8 cellular contexts compared by ENCODE assay signal in genomic region chr21:43938751-43939442, GRCh38.
DNase-seq lines count a peak whose midpoint lies in the region; ATAC-seq and TF ChIP-seq lines count a peak whose summit lies in the region.

No MANE protein-coding gene starts in this region.

- H3K27ac Mint-ChIP-seq in T-cell, result peak overlapping the region; percentile 76 to 85

- TF ChIP-seq CTCF in DND-41 (IDR thresholded peaks at IDR 0.05; ENCODE audit: borderline replicate concordance, extremely low read depth, low read length, poor library complexity, severe bottlenecking) (peak; percentile 63), hepatocyte (IDR thresholded peaks at IDR 0.05; ENCODE audit: poor library complexity) (peak; percentile 90)

- H3K4me3 ChIP-seq in DND-41 (ENCODE audit: low read depth in 1 of 2, low read length in 2 of 2) (no peak overlapping the region), HUES6 (ENCODE audit: low read depth, low read length) (peak overlapping the region; percentile 38), hepatocyte (no peak overlapping the region), skeletal muscle cell (ENCODE audit: low read depth, low read length) (peak overlapping the region; percentile 27)

- H3K4me2 ChIP-seq in DND-41 (ENCODE audit: insufficient read depth, low read length) (no peak overlapping the region), hepatocyte (peak overlapping the region; percentile 80)

- peaks cover 7% of the 10 kb centered on the region for H3K36me3 Mint-ChIP-seq in T-cell

- H3K79me2 ChIP-seq in DND-41 (ENCODE audit: insufficient read depth, low read length) (peaks cover 93% of the 10 kb centered on the region), hepatocyte (peaks cover 32% of the 10 kb centered on the region)

- no peaks in the 10 kb centered on the region for H3K4me1 ChIP-seq in DND-41 (ENCODE audit: insufficient read depth, low read length)
- peaks cover 5% of the 10 kb centered on the region; the same call in 1 of the 2 replicates for H3K4me1 ChIP-seq in HUES6 (ENCODE audit: control insufficient read depth, insufficient read depth, low read length)
- H3K4me1 ChIP-seq in hepatocyte (ENCODE audit: insufficient read depth), result peaks cover 6% of the 10 kb centered on the region

- POLR2A ChIA-PET in T-cell (lab: Charles Lee), result no interaction called here

- CTCF ChIA-PET in T-cell (lab: Charles Lee), result interaction anchor here (0.6 to 1.5 kb wide), 3 partner anchors 24 to 128 kb away, joined by 4 to 9 read pairs (median 5); no protein-coding TSS in a partner anchor

- H3K27me3 Mint-ChIP-seq in T-cell, result no peaks in the 10 kb centered on the region

- H3K36me3 ChIP-seq in DND-41 (ENCODE audit: insufficient read depth, low read length) (peaks cover 28% of the 10 kb centered on the region), HUES6 (ENCODE audit: control insufficient read depth, insufficient read depth, low read length) (no peaks in the 10 kb centered on the region), hepatocyte (replicated peaks; ENCODE audit: insufficient read depth, low read depth) (no peaks in the 10 kb centered on the region)

- peak; percentile 79 for ATAC-seq in DND-41 (ENCODE audit: insufficient read depth, low read depth)
- peak; percentile 61 for ATAC-seq in GM21390 (IDR thresholded peaks at IDR 0.05; ENCODE audit: unreplicated experiment)
- peak; percentile 98 to 99 (median 98) for ATAC-seq in T-cell (replicated peaks in 1 of 4)

- WGBS in hepatocyte (ENCODE audit: low lambda C conversion rate, missing lambda C conversion rate), result 26% methylated on average over 28 of the region's 30 CpGs

- H3K9me3 ChIP-seq in DND-41 (ENCODE audit: insufficient read depth, low read length, severe bottlenecking), result no peaks in the 10 kb centered on the region
- H3K9me3 ChIP-seq in HUES6 (ENCODE audit: control insufficient read depth, insufficient read depth, low read depth, low read length), result no peaks in the 10 kb centered on the region
- no peaks in the 10 kb centered on the region for H3K9me3 ChIP-seq in hepatocyte (ENCODE audit: low read depth)

- no peaks in the 10 kb centered on the region for H3K9me3 Mint-ChIP-seq in T-cell

- H3K9me2 ChIP-seq in hepatocyte (replicated peaks; ENCODE audit: insufficient read depth), result no peaks in the 10 kb centered on the region

- H4K20me1 ChIP-seq in DND-41 (ENCODE audit: insufficient read depth, low read length), result peaks cover 91% of the 10 kb centered on the region
- H4K20me1 ChIP-seq in hepatocyte (ENCODE audit: insufficient read depth, poor library complexity, severe bottlenecking), result peaks cover 40% of the 10 kb centered on the region

- peaks cover 18 to 20% (median 19%) of the 10 kb centered on the region in 3 donors for H3K4me1 Mint-ChIP-seq in T-cell

- no peak overlapping the region for H2AFZ ChIP-seq in DND-41 (ENCODE audit: low read depth, low read length)
- H2AFZ ChIP-seq in hepatocyte, result no peak overlapping the region

- H3K27ac ChIP-seq in DND-41 (ENCODE audit: low read length) (no peak overlapping the region), HUES6 (ENCODE audit: low read depth, low read length) (no peak overlapping the region), hepatocyte (peak overlapping the region; percentile 63)

- H3K4me3 Mint-ChIP-seq in T-cell, result peak overlapping the region; percentile 81 to 85 (median 82)

- no peaks in the 10 kb centered on the region for H3K27me3 ChIP-seq in DND-41 (ENCODE audit: insufficient read depth, low read length, poor library complexity)
- H3K27me3 ChIP-seq in HUES6 (ENCODE audit: control insufficient read depth, insufficient read depth, low read length), result no peaks in the 10 kb centered on the region
- no peaks in the 10 kb centered on the region for H3K27me3 ChIP-seq in hepatocyte

- no peak overlapping the region for H3K9ac ChIP-seq in DND-41 (ENCODE audit: low read depth, low read length)
- H3K9ac ChIP-seq in HUES6 (ENCODE audit: low read length), result peak overlapping the region; percentile 36

- DNase-seq in DND-41, result peak; percentile 64
- DNase-seq in T-cell, result peak; percentile 77 to 91 (median 88)
- peak in 42 of 56 donors; percentile 8 to 84 (median 52) for DNase-seq in amygdala (lab: John Stamatoyannopoulos, UW)
- peak; percentile 91 for DNase-seq in hepatocyte (ENCODE audit: low spot score)
- DNase-seq in skeletal muscle cell (ENCODE audit: low read depth), result no peak
- no peak for DNase-seq in NCI-H2081 treated with DMSO at 0.1 percent for 48 hours (lab: John Stamatoyannopoulos, UW)

Comparison
In these comparisons a context has a peak if more than half of its experiments do, and no peak if none do; other contexts are left out.
1. DNase-seq: peak in DND-41 (single experiment), T-cell (34 of 34), amygdala (42 of 56) and hepatocyte (single experiment); none in skeletal muscle cell (single experiment) and NCI-H2081 treated with DMSO at 0.1 percent for 48 hours (single experiment).
2. H3K4me3 ChIP-seq: peak in HUES6 (single experiment) and skeletal muscle cell (single experiment); none in DND-41 (0 of 2) and hepatocyte (single experiment).
3. Peak in every context shown above with its lines, with median percentiles within 50 percentile points of each other: ATAC-seq.